In the genomic region with DNA sequence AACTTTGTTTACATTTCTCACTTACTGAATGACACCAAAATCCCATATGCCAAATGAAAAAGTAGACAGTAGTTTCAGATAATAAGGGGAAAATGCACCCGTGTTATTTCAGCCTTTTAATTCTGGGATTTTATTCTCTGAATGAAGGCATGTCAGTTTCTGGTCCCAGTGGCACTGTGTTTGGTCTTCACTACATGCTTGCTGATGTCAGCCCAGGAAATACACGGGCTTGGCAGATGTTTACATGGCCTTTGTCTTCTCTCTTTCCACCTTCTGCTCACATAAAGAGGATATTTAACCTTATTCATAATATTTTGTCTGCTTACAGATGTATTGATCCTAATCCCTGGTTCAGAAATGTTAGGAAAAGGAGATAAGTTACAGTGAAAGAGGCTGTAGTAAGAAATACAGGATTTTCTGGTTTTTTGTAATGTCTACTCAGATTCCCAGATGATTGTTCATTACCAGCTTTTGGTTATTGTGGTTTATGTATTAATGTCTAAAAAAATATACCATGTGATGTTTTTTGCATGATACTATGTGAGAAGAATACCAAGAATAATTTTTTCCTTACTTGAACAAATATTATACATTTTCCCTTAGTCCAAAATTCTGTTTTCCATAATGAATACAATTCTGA, we compare ENCODE assay signal across 12 cellular contexts. TPM values are rescaled to one million over a fixed set of nuclear protein-coding genes. Genes with fewer than 3 reads are reported as not detected.
DNase-seq lines count a peak whose midpoint lies in the region; ATAC-seq and TF ChIP-seq lines count a peak whose summit lies in the region.
"Had no signal": no experiment of that assay in that cellular context is flagged by ENCODE, and none has a peak within 500 bp of the region (broad histone marks: within the 10 kb centered on the region; RNA-seq: fewer than 3 reads in every experiment).

No MANE protein-coding gene starts in this region.

- H3K79me2 ChIP-seq in hepatocyte: peaks cover 79% of the 10 kb centered on the region

- peaks cover 22% of the 10 kb centered on the region for H3K36me3 Mint-ChIP-seq in type B pancreatic cell

- WGBS in heart right ventricle, 2 donors: 50% methylated on average over 2 of the region's 2 CpGs
- 14% methylated on average over 2 of the region's 2 CpGs for WGBS in hepatocyte (ENCODE audit: low lambda C conversion rate, missing lambda C conversion rate)

- in situ Hi-C loops in astrocyte of the spinal cord (cut with HindIII; ENCODE audit: low sequenced_read_pairs): no loop called here

- intact Hi-C loops in heart right ventricle (cut with DNase I) (no loop called here), Right ventricle myocardium inferior (cut with DNase I) (no loop called here), dorsolateral prefrontal cortex (cut with DNase I) (no loop called here)

- H3K9me2 ChIP-seq in hepatocyte (replicated peaks; ENCODE audit: insufficient read depth): no peaks in the 10 kb centered on the region

- DNase-seq in heart right ventricle: no peak
- no peak for DNase-seq in Right ventricle myocardium inferior (ENCODE audit: missing footprints)
- peak; percentile 67 for DNase-seq in astrocyte of the spinal cord (ENCODE audit: low read depth, low spot score)
- DNase-seq in hepatocyte (ENCODE audit: low spot score): no peak
- no peak for DNase-seq in type B pancreatic cell (ENCODE audit: extremely low spot score, unreplicated experiment)
- DNase-seq in MG63: no peak
- DNase-seq in dorsolateral prefrontal cortex: no peak
- DNase-seq: AML-193, Karpas-422, NCI-H510A, occipital lobe had no signal

- peak overlapping the region; percentile 10 for H3K4me2 ChIP-seq in hepatocyte

- H3K4me1 Mint-ChIP-seq in type B pancreatic cell (ENCODE audit: unreplicated experiment): peaks cover 61% of the 10 kb centered on the region

- H3K4me3 ChIP-seq in heart right ventricle (no peak overlapping the region), astrocyte of the spinal cord (ENCODE audit: low read depth, low read length) (no peak overlapping the region), hepatocyte (no peak overlapping the region), MG63 (no peak overlapping the region), dorsolateral prefrontal cortex (no peak overlapping the region)

- H3K27me3 ChIP-seq in heart right ventricle: no peaks in the 10 kb centered on the region
- H3K27me3 ChIP-seq in hepatocyte: no peaks in the 10 kb centered on the region
- no peaks in the 10 kb centered on the region for H3K27me3 ChIP-seq in MG63
- H3K27me3 ChIP-seq in dorsolateral prefrontal cortex: no peaks in the 10 kb centered on the region

- no peaks in the 10 kb centered on the region for H3K27me3 Mint-ChIP-seq in type B pancreatic cell

- H4K20me1 ChIP-seq in hepatocyte (ENCODE audit: insufficient read depth, poor library complexity, severe bottlenecking): no peaks in the 10 kb centered on the region

- H3K36me3 ChIP-seq in heart right ventricle (peaks cover 0 to 11% (median 0%) of the 10 kb centered on the region in 9 donors), hepatocyte (replicated peaks; ENCODE audit: insufficient read depth, low read depth) (no peaks in the 10 kb centered on the region), MG63 (no peaks in the 10 kb centered on the region; the same call in 1 of the 2 replicates)

- H3K4me3 Mint-ChIP-seq in type B pancreatic cell: peak overlapping the region; percentile 49

- H3K27ac Mint-ChIP-seq in type B pancreatic cell: peak overlapping the region; percentile 69

- H3K9me3 ChIP-seq in heart right ventricle (no peaks in the 10 kb centered on the region), hepatocyte (ENCODE audit: low read depth) (no peaks in the 10 kb centered on the region), MG63 (no peaks in the 10 kb centered on the region)

- H3K27ac ChIP-seq in heart right ventricle (peak overlapping the region in 8 of 10 donors; percentile 2 to 68 (median 46)), hepatocyte (peak overlapping the region; percentile 47), dorsolateral prefrontal cortex (peak overlapping the region in 2 of 59 donors; percentile 13 to 15)

- TF ChIP-seq CTCF in heart right ventricle (IDR thresholded peaks at IDR 0.05): no peak
- TF ChIP-seq CTCF in astrocyte of the spinal cord (IDR thresholded peaks at IDR 0.05; ENCODE audit: low read depth, low read length): no peak
- no peak for TF ChIP-seq CTCF in hepatocyte (IDR thresholded peaks at IDR 0.05; ENCODE audit: poor library complexity)
- TF ChIP-seq CTCF in type B pancreatic cell (conservative IDR thresholded peaks at IDR 0.05): no peak
- no peak for TF ChIP-seq CTCF in dorsolateral prefrontal cortex (IDR thresholded peaks at IDR 0.05 in 54 of 56, conservative IDR thresholded peaks at IDR 0.05 in 2 of 56; ENCODE audit: low read depth in 1 of 56, partially characterized antibody in 56 of 56)

- no peak overlapping the region for H2AFZ ChIP-seq in hepatocyte

- H3K4me1 ChIP-seq in heart right ventricle: peaks cover 0 to 59% (median 8%) of the 10 kb centered on the region in 9 donors
- H3K4me1 ChIP-seq in hepatocyte (ENCODE audit: insufficient read depth): peaks cover 16% of the 10 kb centered on the region

- ATAC-seq in heart right ventricle: peak in 1 of 8 donors; percentile 30
- ATAC-seq in Right ventricle myocardium inferior: no peak
- ATAC-seq in HG02759 (IDR thresholded peaks at IDR 0.05; ENCODE audit: unreplicated experiment): no peak

- H3K9me3 Mint-ChIP-seq in type B pancreatic cell: peaks cover 8% of the 10 kb centered on the region

RNA-seq across cellular contexts. Expression of gene DSE, which starts 27.7 kb away (rescaled TPM):
- total RNA-seq in heart right ventricle (10 to 100 TPM in 8 of 10 donors, 1 to 10 TPM in 2; 8.8 to 25.4 (median 12.7) TPM), Right ventricle myocardium inferior (11.6 TPM), hepatocyte (36.9 and 45.0 TPM in 2 replicates), type B pancreatic cell (ENCODE audit: low replicate concordance) (16.7 and 80.5 TPM in 2 replicates), dorsolateral prefrontal cortex (10 to 100 TPM; 10.7 to 45.2 (median 20.5) TPM)
- polyA plus RNA-seq in heart right ventricle (1 to 10 TPM; 3.8 to 5.1 TPM), hepatocyte (19.9 and 22.4 TPM in 2 replicates)
- 5.4 and 6.4 TPM in 2 replicates for total RNA-seq in MG63 (2014; rRNA removed; shearing (Covaris generic); ENCODE audit: low replicate concordance)
